14 cellular contexts compared by ENCODE assay signal in genomic region chr1:198798923-198799386, GRCh38.
DNase-seq lines count a peak whose midpoint lies in the region; ATAC-seq, FAIRE-seq and TF ChIP-seq lines count a peak whose summit lies in the region.
"Had no signal": no experiment of that assay in that cellular context is flagged by ENCODE, and none has a peak within 500 bp of the region (broad histone marks: within the 10 kb centered on the region; RNA-seq: fewer than 3 reads in every experiment).

No MANE protein-coding gene starts in this region.

- ATAC-seq in GM19324 (IDR thresholded peaks at IDR 0.05; ENCODE audit: low FRiP score, unreplicated experiment) (peak; percentile 62), HG02840 (IDR thresholded peaks at IDR 0.05; ENCODE audit: low FRiP score, unreplicated experiment) (peak; percentile 63)
- ATAC-seq: T-helper 17 cell had no signal

- BruUV-seq in Calu3 (replicated peaks; lab: Mats Ljungman, UMichigan) = no TSS peak

- no peak overlapping the region for H3K4me3 Mint-ChIP-seq in Calu3 (ENCODE audit: low read depth, unreplicated experiment)
- H3K4me3 Mint-ChIP-seq: brain, T-helper 17 cell had no signal

- H2AFZ ChIP-seq in KMS-11 (ENCODE audit: low read depth) = no peak overlapping the region

- FAIRE-seq in frontal cortex (lab: Jason Lieb, UNC) = no peak

- intact Hi-C loops in Calu3 (cut with micrococcal nuclease; ENCODE audit: unreplicated experiment) = no loop called here

- no peaks in the 10 kb centered on the region for H3K36me3 ChIP-seq in KMS-11 (ENCODE audit: insufficient read depth)
- H3K36me3 ChIP-seq: BLaER1 had no signal

- no peaks in the 10 kb centered on the region for H3K27me3 ChIP-seq in KMS-11 (ENCODE audit: insufficient read depth, low read depth)
- H3K27me3 ChIP-seq: BLaER1 had no signal

- H3K4me3 ChIP-seq in KMS-11 (IDR thresholded peaks at IDR 0.05; ENCODE audit: insufficient read depth, low read depth, low read length) = no peak overlapping the region
- H3K4me3 ChIP-seq: BLaER1 had no signal

- peaks cover 9% of the 10 kb centered on the region for H3K9me3 Mint-ChIP-seq in Calu3 (ENCODE audit: low read depth, unreplicated experiment)

- CTCF ChIA-PET in Calu3 (lab: Charles Lee) = no interaction called here

- H3K4me1 ChIP-seq in KMS-11 (ENCODE audit: low read depth, poor library complexity, severe bottlenecking) = peaks cover 12% of the 10 kb centered on the region
- H3K4me1 ChIP-seq: BLaER1 had no signal

- H3K9ac ChIP-seq in KMS-11 = no peak overlapping the region
- H3K9ac ChIP-seq: BLaER1 had no signal

- no peaks in the 10 kb centered on the region for H3K27me3 Mint-ChIP-seq in Calu3 (ENCODE audit: unreplicated experiment)

- H4K20me1 ChIP-seq in KMS-11 (ENCODE audit: insufficient read depth) = no peaks in the 10 kb centered on the region
- H4K20me1 ChIP-seq: BLaER1 had no signal

- no peaks in the 10 kb centered on the region for H3K36me3 Mint-ChIP-seq in Calu3 (ENCODE audit: insufficient read depth, unreplicated experiment)

- no peak overlapping the region for H3K27ac ChIP-seq in KMS-11
- H3K27ac ChIP-seq: BLaER1 had no signal

- no peak overlapping the region for H3K27ac Mint-ChIP-seq in Calu3 (ENCODE audit: unreplicated experiment)
- H3K27ac Mint-ChIP-seq: brain, T-helper 17 cell had no signal

- H3K4me2 ChIP-seq in KMS-11 = peak overlapping the region; percentile 27; the same call in 1 of the 2 replicates
- H3K4me2 ChIP-seq: BLaER1 had no signal

- no peaks in the 10 kb centered on the region for H3K79me2 ChIP-seq in KMS-11 (ENCODE audit: insufficient read depth, low read depth)

- TF ChIP-seq CTCF in GM10266 (IDR thresholded peaks at IDR 0.05; ENCODE audit: control insufficient read depth, insufficient read depth, low read depth, missing control alignments) = peak; percentile 10
- TF ChIP-seq CTCF in KMS-11 (conservative IDR thresholded peaks at IDR 0.05; ENCODE audit: low read depth, low read length) = no peak
- no peak for TF ChIP-seq CTCF in Calu3 (IDR thresholded peaks at IDR 0.05; ENCODE audit: unreplicated experiment)

- H3K4me1 Mint-ChIP-seq in Calu3 (ENCODE audit: low read depth, unreplicated experiment) = no peaks in the 10 kb centered on the region
- H3K4me1 Mint-ChIP-seq: T-helper 17 cell had no signal

- DNase-seq in GM10266 (ENCODE audit: extremely low spot score) (peak; percentile 5), frontal cortex (ENCODE audit: low spot score in 2 of 2) (no peak), Calu3 (no peak), NCI-H1694 (lab: John Stamatoyannopoulos, UW) (no peak)
- no peak for DNase-seq in activated naive CD4-positive, alpha-beta T cell treated with Interleukin-2 at 50 U/mL for 16 hours
- DNase-seq: IMR-90, kidney glomerular epithelial cell, NCI-H446 treated with DMSO at 0.1 percent for 48 hours, T-helper 17 cell had no signal
